ENCODE assay signal across 1 cellular context in genomic region chr2:119853777-119854399, GRCh38.
TF ChIP-seq lines count a peak whose summit lies in the region.

No MANE protein-coding gene starts in this region.

TF ChIP-seq in WTC11, 78 proteins besides CTCF, POLR2A, EP300 and RAD21 (continued from another document):
- no peak for TF ChIP-seq ARID4B (CRISPR knock-in tag; IDR thresholded peaks at IDR 0.05; ENCODE audit: borderline replicate concordance)
- TF ChIP-seq NR1H2 (CRISPR knock-in tag; IDR thresholded peaks at IDR 0.05) = no peak
